Comparison of ENCODE assay signal across 1 cellular context in genomic region chr16:85888405-85889331, GRCh38.
A peak's percentile ranks its signal among the peaks of the same experiment; 100 is the strongest.
TF ChIP-seq lines count a peak whose summit lies in the region.

No MANE protein-coding gene starts in this region.

TF ChIP-seq in GM12878, 131 proteins besides CTCF, POLR2A, EP300 and RAD21 (continued from another document and continues in another):
- TF ChIP-seq, protein P1, sequence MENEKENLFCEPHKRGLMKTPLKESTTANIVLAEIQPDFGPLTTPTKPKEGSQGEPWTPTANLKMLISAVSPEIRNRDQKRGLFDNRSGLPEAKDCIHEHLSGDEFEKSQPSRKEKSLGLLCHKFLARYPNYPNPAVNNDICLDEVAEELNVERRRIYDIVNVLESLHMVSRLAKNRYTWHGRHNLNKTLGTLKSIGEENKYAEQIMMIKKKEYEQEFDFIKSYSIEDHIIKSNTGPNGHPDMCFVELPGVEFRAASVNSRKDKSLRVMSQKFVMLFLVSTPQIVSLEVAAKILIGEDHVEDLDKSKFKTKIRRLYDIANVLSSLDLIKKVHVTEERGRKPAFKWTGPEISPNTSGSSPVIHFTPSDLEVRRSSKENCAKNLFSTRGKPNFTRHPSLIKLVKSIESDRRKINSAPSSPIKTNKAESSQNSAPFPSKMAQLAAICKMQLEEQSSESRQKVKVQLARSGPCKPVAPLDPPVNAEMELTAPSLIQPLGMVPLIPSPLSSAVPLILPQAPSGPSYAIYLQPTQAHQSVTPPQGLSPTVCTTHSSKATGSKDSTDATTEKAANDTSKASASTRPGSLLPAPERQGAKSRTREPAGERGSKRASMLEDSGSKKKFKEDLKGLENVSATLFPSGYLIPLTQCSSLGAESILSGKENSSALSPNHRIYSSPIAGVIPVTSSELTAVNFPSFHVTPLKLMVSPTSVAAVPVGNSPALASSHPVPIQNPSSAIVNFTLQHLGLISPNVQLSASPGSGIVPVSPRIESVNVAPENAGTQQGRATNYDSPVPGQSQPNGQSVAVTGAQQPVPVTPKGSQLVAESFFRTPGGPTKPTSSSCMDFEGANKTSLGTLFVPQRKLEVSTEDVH (IDR thresholded peaks at IDR 0.05; ENCODE audit: low read depth, partially characterized antibody), result no peak
- no peak for TF ChIP-seq SMAD5 (IDR thresholded peaks at IDR 0.05; ENCODE audit: low read depth)
- TF ChIP-seq USF1 (IDR thresholded peaks at IDR 0.05; ENCODE audit: borderline replicate concordance, extremely low read length, insufficient read depth, low read depth, low read length), result no peak
- peak in 1 of 2 experiments; percentile 98; a peak in 2 of 4 replicates for TF ChIP-seq ETV6 (conservative IDR thresholded peaks at IDR 0.05 in 1 of 2, IDR thresholded peaks at IDR 0.05 in 1 of 2; ENCODE audit: borderline replicate concordance in 1 of 2, low read depth in 1 of 2)
- peak; percentile 87 for TF ChIP-seq DPF2 (IDR thresholded peaks at IDR 0.05)
- TF ChIP-seq TARDBP (IDR thresholded peaks at IDR 0.05; ENCODE audit: borderline replicate concordance), result peak; percentile 28; the same call in 1 of the 2 replicates
- TF ChIP-seq EZH2 (IDR thresholded peaks at IDR 0.05; ENCODE audit: borderline replicate concordance, control insufficient read depth, low read depth, low read length), result no peak
- TF ChIP-seq SP1 (IDR thresholded peaks at IDR 0.05; ENCODE audit: low read depth, low read length), result peak; percentile 38
- TF ChIP-seq CHD4 (IDR thresholded peaks at IDR 0.05), result no peak
- TF ChIP-seq, protein P2, sequence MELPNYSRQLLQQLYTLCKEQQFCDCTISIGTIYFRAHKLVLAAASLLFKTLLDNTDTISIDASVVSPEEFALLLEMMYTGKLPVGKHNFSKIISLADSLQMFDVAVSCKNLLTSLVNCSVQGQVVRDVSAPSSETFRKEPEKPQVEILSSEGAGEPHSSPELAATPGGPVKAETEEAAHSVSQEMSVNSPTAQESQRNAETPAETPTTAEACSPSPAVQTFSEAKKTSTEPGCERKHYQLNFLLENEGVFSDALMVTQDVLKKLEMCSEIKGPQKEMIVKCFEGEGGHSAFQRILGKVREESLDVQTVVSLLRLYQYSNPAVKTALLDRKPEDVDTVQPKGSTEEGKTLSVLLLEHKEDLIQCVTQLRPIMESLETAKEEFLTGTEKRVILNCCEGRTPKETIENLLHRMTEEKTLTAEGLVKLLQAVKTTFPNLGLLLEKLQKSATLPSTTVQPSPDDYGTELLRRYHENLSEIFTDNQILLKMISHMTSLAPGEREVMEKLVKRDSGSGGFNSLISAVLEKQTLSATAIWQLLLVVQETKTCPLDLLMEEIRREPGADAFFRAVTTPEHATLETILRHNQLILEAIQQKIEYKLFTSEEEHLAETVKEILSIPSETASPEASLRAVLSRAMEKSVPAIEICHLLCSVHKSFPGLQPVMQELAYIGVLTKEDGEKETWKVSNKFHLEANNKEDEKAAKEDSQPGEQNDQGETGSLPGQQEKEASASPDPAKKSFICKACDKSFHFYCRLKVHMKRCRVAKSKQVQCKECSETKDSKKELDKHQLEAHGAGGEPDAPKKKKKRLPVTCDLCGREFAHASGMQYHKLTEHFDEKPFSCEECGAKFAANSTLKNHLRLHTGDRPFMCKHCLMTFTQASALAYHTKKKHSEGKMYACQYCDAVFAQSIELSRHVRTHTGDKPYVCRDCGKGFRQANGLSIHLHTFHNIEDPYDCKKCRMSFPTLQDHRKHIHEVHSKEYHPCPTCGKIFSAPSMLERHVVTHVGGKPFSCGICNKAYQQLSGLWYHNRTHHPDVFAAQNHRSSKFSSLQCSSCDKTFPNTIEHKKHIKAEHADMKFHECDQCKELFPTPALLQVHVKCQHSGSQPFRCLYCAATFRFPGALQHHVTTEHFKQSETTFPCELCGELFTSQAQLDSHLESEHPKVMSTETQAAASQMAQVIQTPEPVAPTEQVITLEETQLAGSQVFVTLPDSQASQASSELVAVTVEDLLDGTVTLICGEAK (IDR thresholded peaks at IDR 0.05; ENCODE audit: borderline replicate concordance), result no peak; the same call in 1 of the 2 replicates
- no peak for TF ChIP-seq ZNF217 (IDR thresholded peaks at IDR 0.05)
- TF ChIP-seq SIX5 (IDR thresholded peaks at IDR 0.05; ENCODE audit: low read depth, low read length, severe bottlenecking), result no peak
- no peak for TF ChIP-seq NFXL1 (IDR thresholded peaks at IDR 0.05; ENCODE audit: borderline replicate concordance)
- no peak for TF ChIP-seq STAT3 (IDR thresholded peaks at IDR 0.05; ENCODE audit: low read depth, low read length)
- TF ChIP-seq MEF2A (IDR thresholded peaks at IDR 0.05; ENCODE audit: insufficient read depth, low read depth, low read length), result peak; percentile 71
- TF ChIP-seq RUNX3 (IDR thresholded peaks at IDR 0.05; ENCODE audit: low read length), result peak; percentile 80
- TF ChIP-seq ELK1 (IDR thresholded peaks at IDR 0.05; ENCODE audit: low read depth, low read length), result no peak
- TF ChIP-seq ZNF274 (IDR thresholded peaks at IDR 0.05; ENCODE audit: insufficient read depth, insufficient read length), result no peak
- 0 out of 4 replicates have a peak, but pooled peaks of 1 of the 2 experiments have one; percentile 14 for TF ChIP-seq SRF (IDR thresholded peaks at IDR 0.05; ENCODE audit: low read depth in 2 of 2, low read length in 2 of 2)
- TF ChIP-seq WRNIP1 (IDR thresholded peaks at IDR 0.05; ENCODE audit: borderline replicate concordance, low read depth, low read length), result no peak
- peak; percentile 93 for TF ChIP-seq NFIC (IDR thresholded peaks at IDR 0.05; ENCODE audit: low read depth, low read length)
- TF ChIP-seq, protein P3, sequence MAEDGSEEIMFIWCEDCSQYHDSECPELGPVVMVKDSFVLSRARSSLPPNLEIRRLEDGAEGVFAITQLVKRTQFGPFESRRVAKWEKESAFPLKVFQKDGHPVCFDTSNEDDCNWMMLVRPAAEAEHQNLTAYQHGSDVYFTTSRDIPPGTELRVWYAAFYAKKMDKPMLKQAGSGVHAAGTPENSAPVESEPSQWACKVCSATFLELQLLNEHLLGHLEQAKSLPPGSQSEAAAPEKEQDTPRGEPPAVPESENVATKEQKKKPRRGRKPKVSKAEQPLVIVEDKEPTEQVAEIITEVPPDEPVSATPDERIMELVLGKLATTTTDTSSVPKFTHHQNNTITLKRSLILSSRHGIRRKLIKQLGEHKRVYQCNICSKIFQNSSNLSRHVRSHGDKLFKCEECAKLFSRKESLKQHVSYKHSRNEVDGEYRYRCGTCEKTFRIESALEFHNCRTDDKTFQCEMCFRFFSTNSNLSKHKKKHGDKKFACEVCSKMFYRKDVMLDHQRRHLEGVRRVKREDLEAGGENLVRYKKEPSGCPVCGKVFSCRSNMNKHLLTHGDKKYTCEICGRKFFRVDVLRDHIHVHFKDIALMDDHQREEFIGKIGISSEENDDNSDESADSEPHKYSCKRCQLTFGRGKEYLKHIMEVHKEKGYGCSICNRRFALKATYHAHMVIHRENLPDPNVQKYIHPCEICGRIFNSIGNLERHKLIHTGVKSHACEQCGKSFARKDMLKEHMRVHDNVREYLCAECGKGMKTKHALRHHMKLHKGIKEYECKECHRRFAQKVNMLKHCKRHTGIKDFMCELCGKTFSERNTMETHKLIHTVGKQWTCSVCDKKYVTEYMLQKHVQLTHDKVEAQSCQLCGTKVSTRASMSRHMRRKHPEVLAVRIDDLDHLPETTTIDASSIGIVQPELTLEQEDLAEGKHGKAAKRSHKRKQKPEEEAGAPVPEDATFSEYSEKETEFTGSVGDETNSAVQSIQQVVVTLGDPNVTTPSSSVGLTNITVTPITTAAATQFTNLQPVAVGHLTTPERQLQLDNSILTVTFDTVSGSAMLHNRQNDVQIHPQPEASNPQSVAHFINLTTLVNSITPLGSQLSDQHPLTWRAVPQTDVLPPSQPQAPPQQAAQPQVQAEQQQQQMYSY (CRISPR knock-in tag; IDR thresholded peaks at IDR 0.05), result no peak
- no peak; the same call in 1 of the 2 replicates for TF ChIP-seq TAF1 (IDR thresholded peaks at IDR 0.05; ENCODE audit: borderline replicate concordance, low read depth, low read length)
- TF ChIP-seq, protein P4, sequence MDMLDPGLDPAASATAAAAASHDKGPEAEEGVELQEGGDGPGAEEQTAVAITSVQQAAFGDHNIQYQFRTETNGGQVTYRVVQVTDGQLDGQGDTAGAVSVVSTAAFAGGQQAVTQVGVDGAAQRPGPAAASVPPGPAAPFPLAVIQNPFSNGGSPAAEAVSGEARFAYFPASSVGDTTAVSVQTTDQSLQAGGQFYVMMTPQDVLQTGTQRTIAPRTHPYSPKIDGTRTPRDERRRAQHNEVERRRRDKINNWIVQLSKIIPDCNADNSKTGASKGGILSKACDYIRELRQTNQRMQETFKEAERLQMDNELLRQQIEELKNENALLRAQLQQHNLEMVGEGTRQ (IDR thresholded peaks at IDR 0.05; ENCODE audit: borderline replicate concordance, low read depth, low read length), result no peak
- peak; percentile 95 for TF ChIP-seq JUNB (IDR thresholded peaks at IDR 0.05)
- TF ChIP-seq MYC (IDR thresholded peaks at IDR 0.05; ENCODE audit: insufficient read depth, insufficient read length, insufficient replicate concordance, low read length, severe bottlenecking), result no peak
- TF ChIP-seq, protein P5, sequence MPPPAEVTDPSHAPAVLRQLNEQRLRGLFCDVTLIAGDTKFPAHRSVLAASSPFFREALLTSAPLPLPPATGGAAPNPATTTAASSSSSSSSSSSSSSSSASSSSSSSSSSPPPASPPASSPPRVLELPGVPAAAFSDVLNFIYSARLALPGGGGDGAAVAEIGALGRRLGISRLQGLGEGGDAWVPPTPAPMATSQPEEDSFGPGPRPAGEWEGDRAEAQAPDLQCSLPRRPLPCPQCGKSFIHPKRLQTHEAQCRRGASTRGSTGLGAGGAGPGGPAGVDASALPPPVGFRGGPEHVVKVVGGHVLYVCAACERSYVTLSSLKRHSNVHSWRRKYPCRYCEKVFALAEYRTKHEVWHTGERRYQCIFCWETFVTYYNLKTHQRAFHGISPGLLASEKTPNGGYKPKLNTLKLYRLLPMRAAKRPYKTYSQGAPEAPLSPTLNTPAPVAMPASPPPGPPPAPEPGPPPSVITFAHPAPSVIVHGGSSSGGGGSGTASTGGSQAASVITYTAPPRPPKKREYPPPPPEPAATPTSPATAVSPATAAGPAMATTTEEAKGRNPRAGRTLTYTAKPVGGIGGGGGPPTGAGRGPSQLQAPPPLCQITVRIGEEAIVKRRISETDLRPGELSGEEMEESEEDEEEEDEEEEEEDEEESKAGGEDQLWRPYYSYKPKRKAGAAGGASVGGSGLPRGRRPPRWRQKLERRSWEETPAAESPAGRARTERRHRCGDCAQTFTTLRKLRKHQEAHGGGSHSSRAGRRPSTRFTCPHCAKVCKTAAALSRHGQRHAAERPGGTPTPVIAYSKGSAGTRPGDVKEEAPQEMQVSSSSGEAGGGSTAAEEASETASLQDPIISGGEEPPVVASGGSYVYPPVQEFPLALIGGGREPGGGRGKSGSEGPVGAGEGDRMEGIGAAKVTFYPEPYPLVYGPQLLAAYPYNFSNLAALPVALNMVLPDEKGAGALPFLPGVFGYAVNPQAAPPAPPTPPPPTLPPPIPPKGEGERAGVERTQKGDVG (CRISPR knock-in tag; IDR thresholded peaks at IDR 0.05), result no peak
- TF ChIP-seq GABPA (IDR thresholded peaks at IDR 0.05; ENCODE audit: low read depth), result peak; percentile 61; the same call in 1 of the 2 replicates
- peak; percentile 92 for TF ChIP-seq FOXM1 (IDR thresholded peaks at IDR 0.05; ENCODE audit: low read depth, low read length)
- TF ChIP-seq NRF1 (conservative IDR thresholded peaks at IDR 0.05; ENCODE audit: low read depth, low read length), result no peak
- peak; percentile 7; the same call in 1 of the 2 replicates for TF ChIP-seq SMC3 (IDR thresholded peaks at IDR 0.05; ENCODE audit: borderline replicate concordance, low read length)
- no peak for TF ChIP-seq BCLAF1 (IDR thresholded peaks at IDR 0.05)
- peak; percentile 64 to 79 for TF ChIP-seq BHLHE40 (IDR thresholded peaks at IDR 0.05; ENCODE audit: borderline replicate concordance in 1 of 2, low read depth in 2 of 2, low read length in 1 of 2)
- TF ChIP-seq RFX5 (IDR thresholded peaks at IDR 0.05; ENCODE audit: low read depth, low read length), result no peak
- no peak for TF ChIP-seq ASH2L (IDR thresholded peaks at IDR 0.05; ENCODE audit: borderline replicate concordance, low read depth)
